In the genomic region with DNA sequence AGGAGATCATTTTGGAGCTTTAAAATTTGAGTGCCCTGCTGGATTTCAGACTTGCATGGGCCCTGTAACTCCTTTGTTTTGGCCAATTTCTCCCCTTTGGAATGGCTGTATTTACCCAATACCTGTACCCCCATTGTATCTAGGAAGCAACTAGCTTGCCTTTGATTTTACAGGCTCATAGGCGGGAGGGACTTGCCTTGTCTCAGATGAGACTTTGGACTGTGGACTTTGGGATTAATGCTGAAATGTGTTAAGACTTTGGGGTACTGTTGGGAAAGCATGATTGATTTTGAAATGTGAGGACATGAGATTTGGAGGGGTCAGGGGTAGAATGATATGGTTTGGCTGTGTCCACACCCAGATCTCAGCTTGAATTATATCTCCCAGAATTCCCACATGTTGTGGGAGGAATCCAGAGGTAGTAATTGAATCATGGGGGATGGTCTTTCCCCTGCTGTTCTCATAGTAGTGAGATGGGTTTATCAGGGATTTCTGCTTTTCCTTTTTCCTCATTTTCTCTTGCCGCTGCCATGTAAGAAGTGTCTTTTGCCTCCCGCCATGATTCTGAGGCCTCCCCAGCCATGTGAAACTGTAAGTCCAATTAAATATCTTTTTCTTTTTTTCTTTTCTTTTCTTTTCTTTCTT, we compare ENCODE assay signal across 1 cellular context. TPM values are rescaled to one million over a fixed set of nuclear protein-coding genes. Genes with fewer than 3 reads are reported as not detected.
"Had no signal": no experiment of that assay in that cellular context is flagged by ENCODE, and none has a peak within 500 bp of the region (broad histone marks: within the 10 kb centered on the region; RNA-seq: fewer than 3 reads in every experiment).

No MANE protein-coding gene starts in this region.

RNA-seq across cellular contexts. Expression of a gene that starts 56.7 kb away (rescaled TPM):
- polyA plus RNA-seq: neural cell had no signal
